In the genomic region with DNA sequence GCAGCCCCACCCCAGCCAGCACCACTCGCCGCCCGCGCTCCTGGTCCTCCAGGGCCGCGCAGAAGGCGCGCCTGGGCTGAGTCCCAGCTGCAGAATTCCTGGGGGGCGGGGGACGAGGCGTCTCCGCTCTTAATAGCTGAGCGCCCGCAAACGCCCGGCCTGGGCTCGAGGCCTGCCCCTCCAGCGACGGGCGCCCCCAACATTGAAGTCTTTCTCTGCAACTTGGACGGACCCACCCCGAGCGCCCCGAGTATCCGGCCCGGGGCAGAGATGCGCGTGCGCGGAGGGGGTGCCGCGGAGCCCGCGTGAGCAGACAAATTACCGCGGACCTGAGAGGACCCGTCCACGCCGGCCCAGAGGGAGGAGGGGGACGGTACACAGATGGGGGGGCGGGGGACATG, we compare ENCODE assay signal across 7 cellular contexts. TPM values are rescaled to one million over a fixed set of nuclear protein-coding genes. Genes with fewer than 3 reads are reported as not detected.
DNase-seq lines count a peak whose midpoint lies in the region; ATAC-seq and TF ChIP-seq lines count a peak whose summit lies in the region.

No MANE protein-coding gene starts in this region.

- no peak overlapping the region for H3K9ac ChIP-seq in rectal smooth muscle tissue (ENCODE audit: low read length)

- peaks cover 10% of the 10 kb centered on the region for H3K4me1 ChIP-seq in foreskin keratinocyte
- H3K4me1 ChIP-seq in rectal smooth muscle tissue (ENCODE audit: control insufficient read depth, insufficient read depth, low read length), result no peaks in the 10 kb centered on the region

- ATAC-seq in foreskin keratinocyte (peak; percentile 51), HG02884 (IDR thresholded peaks at IDR 0.05; ENCODE audit: unreplicated experiment) (no peak), HG02973 (IDR thresholded peaks at IDR 0.05; ENCODE audit: unreplicated experiment) (no peak), GM18511 (IDR thresholded peaks at IDR 0.05; ENCODE audit: unreplicated experiment) (no peak)

- H3K27me3 ChIP-seq in foreskin keratinocyte (peaks cover 28% of the 10 kb centered on the region), rectal smooth muscle tissue (ENCODE audit: control insufficient read depth, insufficient read depth, low read length) (peaks cover 6% of the 10 kb centered on the region)

- peak overlapping the region; percentile 58 for H3K4me3 ChIP-seq in rectal smooth muscle tissue (ENCODE audit: low read length)

- DNase-seq in HPDE6-E6E7 (ENCODE audit: extremely low spot score) (peak; percentile 55), foreskin keratinocyte (peak in 1 of 2 donors; percentile 17)
- DNase-seq in activated CD8-positive, alpha-beta memory T cell treated with anti-CD3 and anti-CD28 coated beads, Interleukin-2, amount 50 U/mL, for 48 hours, result peak; percentile 67

- H3K36me3 ChIP-seq in rectal smooth muscle tissue (ENCODE audit: control insufficient read depth, insufficient read depth, low read length), result no peaks in the 10 kb centered on the region

- no peak overlapping the region for H3K27ac ChIP-seq in foreskin keratinocyte
- no peak overlapping the region for H3K27ac ChIP-seq in rectal smooth muscle tissue (ENCODE audit: low read depth, low read length)

- TF ChIP-seq CTCF in foreskin keratinocyte (conservative IDR thresholded peaks at IDR 0.05), result no peak

RNA-seq across cellular contexts. Expression of a gene that starts 6.7 kb away (rescaled TPM):
- total RNA-seq in foreskin keratinocyte, result 2.2 and 4.5 TPM in 2 replicates
- polyA plus RNA-seq in foreskin keratinocyte, result 1.5 and 2.5 TPM in 2 replicates
